In genomic region chr10:101353692-101354583, GRCh38 we compare ENCODE assay signal across 8 cellular contexts. TPM values are rescaled to one million over a fixed set of nuclear protein-coding genes. Genes with fewer than 3 reads are reported as not detected.
DNase-seq lines count a peak whose midpoint lies in the region; ATAC-seq and TF ChIP-seq lines count a peak whose summit lies in the region.

Gene BTRC (plus strand): TSS chr10:101354165. CDS start chr10:101354181, 16 bp downstream.

- intact Hi-C loops in T-helper 2 cell treated with Interferon-gamma antibody and Interleukin-4, amounts not matched to agents 100 ng/mL and 5 ng/mL, for 36 hours (cut with micrococcal nuclease) = loop anchor here (2.0 to 5.0 kb wide), 5 partner anchors 93 to 1732 kb away; partner anchors contain the start of genes ACTR1A, KAZALD1, PPRC1 and SLC25A28
- intact Hi-C loops in left ventricle myocardium superior (cut with micrococcal nuclease) (no loop called here), prostate gland (cut with DNase I) (no loop called here)

- H3K4me3 ChIP-seq in prostate gland (peak within 1 kb of the TSS; percentile 72 to 95), urinary bladder (ENCODE audit: low read depth, low read length) (peak within 1 kb of the TSS; percentile 83)

- TF ChIP-seq CTCF in prostate gland (IDR thresholded peaks at IDR 0.05) = peak in 1 of 4 experiments; percentile 8

- H3K4me1 ChIP-seq in prostate gland (replicated peaks) = peaks cover 7% of the 10 kb centered on the region
- H3K4me1 ChIP-seq in urinary bladder (ENCODE audit: insufficient read depth) = no peaks in the 10 kb centered on the region

- H3K27ac ChIP-seq in prostate gland (peak within 1 kb of the TSS; percentile 87 to 90), urinary bladder (ENCODE audit: low read depth) (peak within 1 kb of the TSS; percentile 82)

- H3K27me3 ChIP-seq in prostate gland (replicated peaks; ENCODE audit: insufficient read depth) = no peaks in the 10 kb centered on the region

- under 1% methylated on average over 70 of the region's 70 CpGs for WGBS in prostate gland
- under 1% methylated on average over 70 of the region's 70 CpGs for WGBS in urinary bladder

- ATAC-seq in GM18499 (IDR thresholded peaks at IDR 0.05; ENCODE audit: insufficient read depth, unreplicated experiment) (peak; percentile 83), HG02943 (IDR thresholded peaks at IDR 0.05; ENCODE audit: low read depth, unreplicated experiment) (peak; percentile 92), left ventricle myocardium superior (peak; percentile 98)

- no peaks in the 10 kb centered on the region for H3K36me3 ChIP-seq in prostate gland
- no peaks in the 10 kb centered on the region for H3K36me3 ChIP-seq in urinary bladder (ENCODE audit: insufficient read depth)

- peak; percentile 87 for DNase-seq in NCI-H187 treated with DMSO at 0.1 percent for 48 hours (lab: John Stamatoyannopoulos, UW)
- DNase-seq in anterior cingulate cortex (lab: John Stamatoyannopoulos, UW) = peak; percentile 82 to 100 (median 98)
- DNase-seq in left ventricle myocardium superior = peak; percentile 96
- DNase-seq in prostate gland (ENCODE audit: low spot score) = peak; percentile 98

- H3K9me3 ChIP-seq in prostate gland = no peaks in the 10 kb centered on the region

- TF ChIP-seq POLR2A in prostate gland (IDR thresholded peaks at IDR 0.05) = peak; percentile 82

RNA-seq across cellular contexts. Expression of gene BTRC, which starts in this region (rescaled TPM):
- 13.7 and 16.0 TPM in 2 replicates for total RNA-seq in T-helper 2 cell treated with Interferon-gamma antibody and Interleukin-4, amounts not matched to agents 100 ng/mL and 5 ng/mL, for 36 hours
- total RNA-seq in left ventricle myocardium superior (33.2 TPM), prostate gland (10 to 100 TPM; 16.0 to 25.4 TPM), urinary bladder (17.0 TPM)
- 8.5 TPM for polyA plus RNA-seq in urinary bladder

Comparison
In these comparisons a context has a peak if more than half of its experiments do, and no peak if none do; other contexts are left out.
1. Peak in every context shown above with its lines: DNase-seq, ATAC-seq, H3K4me3 ChIP-seq and H3K27ac ChIP-seq.